9 cellular contexts compared by ENCODE assay signal in genomic region chr11:7520011-7520942, GRCh38. TPM values are rescaled to one million over a fixed set of nuclear protein-coding genes. Genes with fewer than 3 reads are reported as not detected.
A peak's percentile ranks its signal among the peaks of the same experiment; 100 is the strongest.
DNase-seq lines count a peak whose midpoint lies in the region; ATAC-seq and TF ChIP-seq lines count a peak whose summit lies in the region.
"Had no signal": no experiment of that assay in that cellular context is flagged by ENCODE, and none has a peak within 500 bp of the region (broad histone marks: within the 10 kb centered on the region; RNA-seq: fewer than 3 reads in every experiment).

No MANE protein-coding gene starts in this region.

- H3K4me3 Mint-ChIP-seq in activated CD4-positive, alpha-beta memory T cell treated with anti-CD3 and anti-CD28 coated beads for 36 hours, result no peak overlapping the region
- no peak overlapping the region for H3K4me3 Mint-ChIP-seq in glutamatergic neuron (ENCODE audit: unreplicated experiment)

- ATAC-seq in GM18909 (IDR thresholded peaks at IDR 0.05; ENCODE audit: poor library complexity, unreplicated experiment) (peak; percentile 58), HG02885 (IDR thresholded peaks at IDR 0.05; ENCODE audit: poor library complexity, unreplicated experiment) (peak; percentile 54), left colon (no peak)

- TF ChIP-seq CTCF in brain microvascular endothelial cell (IDR thresholded peaks at IDR 0.05; ENCODE audit: low read depth, low read length, missing control alignments), result no peak
- no peak for TF ChIP-seq CTCF in glutamatergic neuron (IDR thresholded peaks at IDR 0.05; ENCODE audit: partially characterized antibody, unreplicated experiment)

- H3K9me3 Mint-ChIP-seq in activated CD4-positive, alpha-beta memory T cell treated with anti-CD3 and anti-CD28 coated beads for 36 hours, result no peaks in the 10 kb centered on the region
- no peaks in the 10 kb centered on the region for H3K9me3 Mint-ChIP-seq in glutamatergic neuron (ENCODE audit: unreplicated experiment)

- POLR2A ChIA-PET in activated CD4-positive, alpha-beta memory T cell treated with anti-CD3 and anti-CD28 coated beads for 36 hours (lab: Charles Lee), result no interaction called here

- intact Hi-C loops in activated CD4-positive, alpha-beta memory T cell treated with anti-CD3 and anti-CD28 coated beads for 36 hours (cut with micrococcal nuclease), result no loop called here
- intact Hi-C loops in left colon (cut with DNase I, micrococcal nuclease), result no loop called here

- H3K27me3 Mint-ChIP-seq in activated CD4-positive, alpha-beta memory T cell treated with anti-CD3 and anti-CD28 coated beads for 36 hours, result no peaks in the 10 kb centered on the region
- H3K27me3 Mint-ChIP-seq in glutamatergic neuron (ENCODE audit: unreplicated experiment), result peaks cover 4% of the 10 kb centered on the region

- H3K27ac ChIP-seq in brain microvascular endothelial cell, result no peak overlapping the region

- DNase-seq in AG20443 (ENCODE audit: low spot score) (peak; percentile 44), brain microvascular endothelial cell (no peak), NCI-H446 treated with DMSO at 0.1 percent for 48 hours (lab: John Stamatoyannopoulos, UW) (no peak), left colon (no peak), glutamatergic neuron (no peak)
- no peak for DNase-seq in activated CD4-positive, alpha-beta memory T cell treated with anti-CD3 and anti-CD28 coated beads for 36 hours

- CTCF ChIA-PET in activated CD4-positive, alpha-beta memory T cell treated with anti-CD3 and anti-CD28 coated beads for 36 hours (lab: Charles Lee), result interaction anchor here (0.9 to 5.2 kb wide), 4 partner anchors 7 to 167 kb away, joined by 3 to 34 read pairs (median 6); partner anchors contain the start of gene PPFIBP2

- H3K27me3 ChIP-seq in brain microvascular endothelial cell (replicated peaks), result peaks cover 2% of the 10 kb centered on the region

- H3K36me3 ChIP-seq in brain microvascular endothelial cell (replicated peaks), result no peaks in the 10 kb centered on the region

- in situ Hi-C loops in brain microvascular endothelial cell (cut with HindIII; ENCODE audit: low pct_ligation_motif_present, low sequenced_read_pairs), result no loop called here

- H3K4me3 ChIP-seq in brain microvascular endothelial cell (ENCODE audit: low read depth, low read length), result no peak overlapping the region

- peak overlapping the region; percentile 71 for H3K27ac Mint-ChIP-seq in activated CD4-positive, alpha-beta memory T cell treated with anti-CD3 and anti-CD28 coated beads for 36 hours
- no peak overlapping the region for H3K27ac Mint-ChIP-seq in glutamatergic neuron (ENCODE audit: unreplicated experiment)

- peaks cover 31% of the 10 kb centered on the region for H3K4me1 Mint-ChIP-seq in activated CD4-positive, alpha-beta memory T cell treated with anti-CD3 and anti-CD28 coated beads for 36 hours (ENCODE audit: low read depth)
- H3K4me1 Mint-ChIP-seq in glutamatergic neuron (ENCODE audit: low read depth, unreplicated experiment), result no peaks in the 10 kb centered on the region

- H3K36me3 Mint-ChIP-seq in activated CD4-positive, alpha-beta memory T cell treated with anti-CD3 and anti-CD28 coated beads for 36 hours, result no peaks in the 10 kb centered on the region
- no peaks in the 10 kb centered on the region for H3K36me3 Mint-ChIP-seq in glutamatergic neuron (ENCODE audit: unreplicated experiment)

RNA-seq across cellular contexts. Expression of gene PPFIBP2, which starts 6.5 kb away (rescaled TPM):
- total RNA-seq in activated CD4-positive, alpha-beta memory T cell treated with anti-CD3 and anti-CD28 coated beads for 36 hours, result 1 to 10 TPM; 8.8 to 9.2 TPM
- total RNA-seq in left colon, result 10 to 100 TPM; 63.5 to 81.1 TPM
- total RNA-seq in glutamatergic neuron (ENCODE audit: unreplicated experiment), result 1.5 TPM

RNA-seq across cellular contexts. Expression of gene OLFML1, which starts 35.0 kb away (rescaled TPM):
- total RNA-seq in activated CD4-positive, alpha-beta memory T cell treated with anti-CD3 and anti-CD28 coated beads for 36 hours, result not detected
- total RNA-seq in left colon (1 to 10 TPM; 2.6 to 5.7 TPM), glutamatergic neuron (ENCODE audit: unreplicated experiment) (not detected)
- total RNA-seq: T-helper 1 cell treated with Interleukin-12 subunit alpha and Interleukin-12 subunit beta and Interleukin-4 antibody, amounts not matched to agents 30 ng/mL and 1 ng/mL, for 36 hours had no signal

Comparison
In these comparisons a context has a peak if more than half of its experiments do, and no peak if none do; other contexts are left out.
1. RNA of gene PPFIBP2, which starts 6.5 kb away (total RNA-seq): 63.5 to 81.1 TPM in left colon; 8.8 to 9.2 TPM in activated CD4-positive, alpha-beta memory T cell treated with anti-CD3 and anti-CD28 coated beads for 36 hours and 1.5 TPM in glutamatergic neuron (single experiment); every median in the first group is over 4 times any median in the second.